In the genomic region with DNA sequence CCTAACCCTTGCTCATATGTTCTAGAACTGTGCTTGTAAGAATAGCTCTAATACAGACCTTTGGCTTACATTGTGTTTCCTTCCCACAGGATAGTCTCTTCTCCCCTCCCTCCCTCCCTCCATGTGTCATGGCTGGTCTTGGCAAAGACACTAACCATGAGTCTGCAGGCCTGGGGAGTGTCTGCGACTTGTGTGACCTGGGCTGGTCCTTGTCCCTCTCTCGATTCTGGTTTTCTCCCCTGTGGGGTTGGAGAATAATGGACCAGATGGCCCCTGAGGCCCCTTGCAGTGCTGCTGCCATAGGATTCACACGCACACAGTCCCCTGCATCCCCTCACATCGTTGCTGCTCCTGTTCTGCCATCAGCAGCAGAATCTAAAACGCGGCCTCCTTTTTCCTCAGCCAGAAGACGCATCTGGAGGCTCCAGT, we compare ENCODE assay signal across 18 cellular contexts. TPM values are rescaled to one million over a fixed set of nuclear protein-coding genes. Genes with fewer than 3 reads are reported as not detected.
DNase-seq lines count a peak whose midpoint lies in the region; ATAC-seq, FAIRE-seq and TF ChIP-seq lines count a peak whose summit lies in the region.
"Had no signal": no experiment of that assay in that cellular context is flagged by ENCODE, and none has a peak within 500 bp of the region (broad histone marks: within the 10 kb centered on the region; RNA-seq: fewer than 3 reads in every experiment).

No MANE protein-coding gene starts in this region.

- CTCF ChIA-PET in endothelial cell of umbilical vein (lab: Charles Lee): interaction anchor here (0.5 to 7.6 kb wide), 5 partner anchors 13 to 158 kb away, joined by 3 to 44 read pairs (median 4); no protein-coding TSS in a partner anchor

- H3K27ac ChIP-seq in endothelial cell of umbilical vein (ENCODE audit: insufficient read depth, low read depth, low read length): no peak overlapping the region
- H3K27ac ChIP-seq: cardiac muscle cell, KMS-11, neutrophil, SK-N-MC had no signal

- no peak for TF ChIP-seq POLR2A in endothelial cell of umbilical vein (IDR thresholded peaks at IDR 0.05; ENCODE audit: low read depth, low read length)

- FAIRE-seq in endothelial cell of umbilical vein (lab: Jason Lieb, UNC): no peak

- no peak overlapping the region for H3K4me2 ChIP-seq in endothelial cell of umbilical vein (ENCODE audit: insufficient read depth, low read length)
- H3K4me2 ChIP-seq: KMS-11 had no signal

- H3K9me1 ChIP-seq in endothelial cell of umbilical vein (replicated peaks; ENCODE audit: control insufficient read depth, extremely low read depth, insufficient read depth, low read length): no peaks in the 10 kb centered on the region

- H4K20me1 ChIP-seq in endothelial cell of umbilical vein (replicated peaks; ENCODE audit: control insufficient read depth, extremely low read depth, insufficient read depth, low read length): no peaks in the 10 kb centered on the region

- peak; percentile 78 for DNase-seq in AG08396 (ENCODE audit: low spot score)
- DNase-seq in GM03348 (ENCODE audit: low spot score): peak; percentile 78
- peak; percentile 53 for DNase-seq in endothelial cell of umbilical vein (ENCODE audit: low read depth, low spot score)
- DNase-seq in lung microvascular endothelial cell (ENCODE audit: low read depth in 2 of 2): peak; percentile 44 to 45
- DNase-seq in stimulated activated CD4-positive, alpha-beta T cell treated with anti-CD3 and anti-CD28 coated beads, Interleukin-4, amount 100 ng/mL, for 24 hours: no peak
- no peak for DNase-seq in NK-92 treated with Interleukin-12 subunit alpha and Interleukin-12 subunit beta, amount 100 ng/mL, for 24 hours (lab: John Stamatoyannopoulos, UW)
- no peak for DNase-seq in retina
- DNase-seq: activated CD8-positive, alpha-beta memory T cell treated with anti-CD3 and anti-CD28 coated beads for 24 hours; DND-41; NCI-H1417; NCI-H2227 treated with DMSO at 0.1 percent for 48 hours; stimulated activated naive CD8-positive, alpha-beta T cell treated with anti-CD3 and anti-CD28 coated beads, Interleukin-15, amount 100 ng/mL, for 72 hours had no signal

- no peaks in the 10 kb centered on the region for H3K4me1 ChIP-seq in endothelial cell of umbilical vein (ENCODE audit: control insufficient read depth, extremely low read depth, insufficient read depth, low read length)

- dilution Hi-C loops in endothelial cell of umbilical vein (cut with MboI; ENCODE audit: extremely low pct_ligation_motif_present, low sequenced_read_pairs): no loop called here

- no peaks in the 10 kb centered on the region for H3K9me3 ChIP-seq in endothelial cell of umbilical vein (replicated peaks; ENCODE audit: control insufficient read depth, insufficient read depth, low read length)
- H3K9me3 ChIP-seq: neutrophil had no signal

- no peak for ATAC-seq in GM21390 (IDR thresholded peaks at IDR 0.05; ENCODE audit: unreplicated experiment)
- ATAC-seq: stimulated activated naive CD8-positive, alpha-beta T cell treated with anti-CD3 and anti-CD28 coated beads, Interleukin-15, amount 100 ng/mL, for 72 hours had no signal

- H2AFZ ChIP-seq in endothelial cell of umbilical vein (ENCODE audit: low read depth, low read length): no peak overlapping the region

- no peaks in the 10 kb centered on the region for H3K79me2 ChIP-seq in endothelial cell of umbilical vein (ENCODE audit: control insufficient read depth, insufficient read depth, low read length)

- intact Hi-C loops in endothelial cell of umbilical vein (cut with micrococcal nuclease): no loop called here

- no peak overlapping the region for H3K4me3 ChIP-seq in endothelial cell of umbilical vein (replicated peaks in 1 of 3; ENCODE audit: insufficient read depth in 1 of 3, low read depth in 1 of 3, low read length in 3 of 3)
- H3K4me3 ChIP-seq: cardiac muscle cell, SK-N-MC had no signal

- peaks cover 0 to 3% of the 10 kb centered on the region in 2 experiments for H3K36me3 ChIP-seq in endothelial cell of umbilical vein (ENCODE audit: control insufficient read depth in 2 of 2, extremely low read depth in 1 of 2, insufficient read depth in 2 of 2, low read length in 2 of 2)

- H3K27me3 ChIP-seq in endothelial cell of umbilical vein (ENCODE audit: control insufficient read depth in 2 of 2, insufficient read depth in 2 of 2, low read length in 2 of 2): no peaks in the 10 kb centered on the region
- H3K27me3 ChIP-seq: cardiac muscle cell, neutrophil had no signal

- BruUV-seq in endothelial cell of umbilical vein (replicated peaks; lab: Mats Ljungman, UMichigan): no TSS peak

- POLR2A ChIA-PET in endothelial cell of umbilical vein (lab: Charles Lee): interaction anchor here (0.6 to 1.0 kb wide), 2 partner anchors 13 to 488 kb away, joined by 3 read pairs; no protein-coding TSS in a partner anchor

- no peak overlapping the region for H3K9ac ChIP-seq in endothelial cell of umbilical vein (replicated peaks; ENCODE audit: extremely low read depth, insufficient read depth, low read length)
- H3K9ac ChIP-seq: KMS-11 had no signal

- TF ChIP-seq CTCF in endothelial cell of umbilical vein (IDR thresholded peaks at IDR 0.05; ENCODE audit: extremely low read depth in 1 of 2, insufficient read depth in 1 of 2, low read depth in 1 of 2, low read length in 2 of 2): no peak

TF ChIP-seq in endothelial cell of umbilical vein, 7 proteins besides CTCF, POLR2A, EP300 and RAD21:
- TF ChIP-seq, protein P1, sequence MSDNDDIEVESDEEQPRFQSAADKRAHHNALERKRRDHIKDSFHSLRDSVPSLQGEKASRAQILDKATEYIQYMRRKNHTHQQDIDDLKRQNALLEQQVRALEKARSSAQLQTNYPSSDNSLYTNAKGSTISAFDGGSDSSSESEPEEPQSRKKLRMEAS (IDR thresholded peaks at IDR 0.05; ENCODE audit: insufficient read depth, insufficient read length): no peak
- TF ChIP-seq EZH2 (IDR thresholded peaks at IDR 0.05; ENCODE audit: borderline replicate concordance, low read depth, low read length, severe bottlenecking) (no peak), FOS (IDR thresholded peaks at IDR 0.05; ENCODE audit: borderline replicate concordance, insufficient read depth, low read length) (no peak), POLR2AphosphoS5 (IDR thresholded peaks at IDR 0.05; ENCODE audit: insufficient read depth, low read depth, low read length) (no peak), MYC (IDR thresholded peaks at IDR 0.05; ENCODE audit: low read depth, low read length) (no peak), GATA2 (IDR thresholded peaks at IDR 0.05; ENCODE audit: insufficient read depth, insufficient read length, low read depth, low read length) (no peak), JUN (IDR thresholded peaks at IDR 0.05; ENCODE audit: borderline replicate concordance, insufficient read depth, insufficient read length, low read depth) (no peak)

RNA-seq across cellular contexts. Expression of gene DEGS2, which starts 30.3 kb away (rescaled TPM):
- total RNA-seq in endothelial cell of umbilical vein (not detected in 2 replicates), lung microvascular endothelial cell (0.20 and 0.22 TPM in 2 replicates)
- 0.02 and 0.06 TPM in 2 replicates for polyA plus RNA-seq in endothelial cell of umbilical vein
- not detected in 2 replicates for polyA plus RNA-seq in endothelial cell of umbilical vein (2011; cell fraction: cytosol; rRNA removed)
- 0.03 TPM in 1 of 2 replicates, not detected in the other for polyA plus RNA-seq in endothelial cell of umbilical vein (2011; cell fraction: nucleus; rRNA removed)
- 0.15 and 0.16 TPM in 2 replicates for polyA plus RNA-seq in endothelial cell of umbilical vein (2012)
- 0.49 TPM in 1 of 2 replicates, not detected in the other for polyA minus RNA-seq in endothelial cell of umbilical vein
- polyA minus RNA-seq in endothelial cell of umbilical vein (2011; cell fraction: cytosol; rRNA and poly(A)+ RNA removed): not detected
- 0.19 TPM in 1 of 2 replicates, not detected in the other for polyA minus RNA-seq in endothelial cell of umbilical vein (2011; cell fraction: nucleus; rRNA and poly(A)+ RNA removed)
- polyA plus RNA-seq: BJ had no signal

Comparison
In these comparisons a context has a peak if more than half of its experiments do, and no peak if none do; other contexts are left out.
1. DNase-seq: peak in AG08396 (single experiment), GM03348 (single experiment), endothelial cell of umbilical vein (single experiment) and lung microvascular endothelial cell (2 of 2); none in stimulated activated CD4-positive, alpha-beta T cell treated with anti-CD3 and anti-CD28 coated beads, Interleukin-4, amount 100 ng/mL, for 24 hours (single experiment), NK-92 treated with Interleukin-12 subunit alpha and Interleukin-12 subunit beta, amount 100 ng/mL, for 24 hours (single experiment) and retina (single experiment).